11 cellular contexts compared by ENCODE assay signal in the genomic region with DNA sequence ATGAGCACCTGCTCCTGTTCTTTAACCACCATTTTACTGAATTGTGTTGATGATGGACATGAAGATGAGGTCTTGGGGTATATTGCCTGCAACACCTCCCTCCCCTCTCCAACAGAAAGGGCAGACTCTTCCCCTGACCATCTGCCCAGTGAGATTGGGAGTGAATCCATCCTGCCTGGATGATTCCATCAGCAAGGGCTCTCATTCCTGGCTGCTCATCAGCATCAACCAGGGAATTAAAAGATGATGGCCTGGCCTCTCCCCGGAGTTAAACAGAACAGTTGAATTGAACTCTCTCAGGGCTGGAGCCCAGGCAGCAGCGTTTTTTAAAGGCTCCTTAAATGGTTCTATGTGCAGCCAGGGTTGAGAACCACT. TPM values are rescaled to one million over a fixed set of nuclear protein-coding genes. Genes with fewer than 3 reads are reported as not detected.
DNase-seq lines count a peak whose midpoint lies in the region; ATAC-seq and TF ChIP-seq lines count a peak whose summit lies in the region.
"Had no signal": no experiment of that assay in that cellular context is flagged by ENCODE, and none has a peak within 500 bp of the region (broad histone marks: within the 10 kb centered on the region; RNA-seq: fewer than 3 reads in every experiment).

No MANE protein-coding gene starts in this region.

- 0 to 15% (median 11%) methylated on average over 2 of the region's 2 CpGs for WGBS in stomach, 5 donors

- H3K4me3 Mint-ChIP-seq in HFFc6 = peak overlapping the region; percentile 55
- H3K4me3 Mint-ChIP-seq: activated naive CD4-positive, alpha-beta T cell treated with anti-CD3 and anti-CD28 coated beads, Interleukin-2, amount 50 U/mL, for 24 hours had no signal

- H3K4me1 Mint-ChIP-seq in HFFc6 (ENCODE audit: low read depth) = peaks cover 51% of the 10 kb centered on the region
- H3K4me1 Mint-ChIP-seq: activated naive CD4-positive, alpha-beta T cell treated with anti-CD3 and anti-CD28 coated beads, Interleukin-2, amount 50 U/mL, for 24 hours had no signal

- H3K36me3 Mint-ChIP-seq in HFFc6 (ENCODE audit: low read depth) = no peaks in the 10 kb centered on the region
- H3K36me3 Mint-ChIP-seq: activated naive CD4-positive, alpha-beta T cell treated with anti-CD3 and anti-CD28 coated beads, Interleukin-2, amount 50 U/mL, for 24 hours had no signal

- H3K27ac Mint-ChIP-seq in HFFc6 = peak overlapping the region; percentile 82
- H3K27ac Mint-ChIP-seq: activated naive CD4-positive, alpha-beta T cell treated with anti-CD3 and anti-CD28 coated beads, Interleukin-2, amount 50 U/mL, for 24 hours had no signal

- no peaks in the 10 kb centered on the region for H3K9me3 Mint-ChIP-seq in HFFc6
- H3K9me3 Mint-ChIP-seq: activated naive CD4-positive, alpha-beta T cell treated with anti-CD3 and anti-CD28 coated beads, Interleukin-2, amount 50 U/mL, for 24 hours had no signal

- H3K36me3 ChIP-seq in breast epithelium = no peaks in the 10 kb centered on the region
- H3K36me3 ChIP-seq in lower lobe of right lung = no peaks in the 10 kb centered on the region
- no peaks in the 10 kb centered on the region for H3K36me3 ChIP-seq in stomach

- H3K4me1 ChIP-seq in breast epithelium (peaks cover 5 to 13% of the 10 kb centered on the region in 2 donors), lower lobe of right lung (peaks cover 68% of the 10 kb centered on the region), stomach (peaks cover 68 to 93% (median 79%) of the 10 kb centered on the region in 4 donors)

- DNase-seq in HFFc6 (no peak), breast epithelium (ENCODE audit: low spot score in 2 of 2) (no peak), lower lobe of right lung (no peak), stomach (no peak), retina (no peak)
- DNase-seq: NCI-H1105 treated with DMSO at 0.1 percent for 48 hours had no signal

- intact Hi-C loops in breast epithelium (cut with DNase I; ENCODE audit: low total_unique reads) = no loop called here
- intact Hi-C loops in lower lobe of right lung (cut with DNase I) = no loop called here
- intact Hi-C loops in stomach (cut with DNase I; ENCODE audit: low total_unique reads) = no loop called here

- peak overlapping the region; percentile 62 to 84 for H3K27ac ChIP-seq in breast epithelium
- H3K27ac ChIP-seq in lower lobe of right lung = peak overlapping the region; percentile 72
- peak overlapping the region; percentile 76 to 94 (median 88) for H3K27ac ChIP-seq in stomach

- H3K27me3 ChIP-seq in breast epithelium (no peaks in the 10 kb centered on the region), lower lobe of right lung (ENCODE audit: low read depth) (no peaks in the 10 kb centered on the region), stomach (no peaks in the 10 kb centered on the region)

- TF ChIP-seq CTCF in HFFc6 (IDR thresholded peaks at IDR 0.05) (no peak), breast epithelium (IDR thresholded peaks at IDR 0.05) (no peak), lower lobe of right lung (IDR thresholded peaks at IDR 0.05) (no peak), stomach (IDR thresholded peaks at IDR 0.05) (no peak)

- TF ChIP-seq POLR2A in breast epithelium (IDR thresholded peaks at IDR 0.05) (no peak), stomach (IDR thresholded peaks at IDR 0.05) (no peak), GM18505 (IDR thresholded peaks at IDR 0.05; ENCODE audit: borderline replicate concordance, extremely low read depth, insufficient read depth, insufficient read length) (no peak)

- no peak for TF ChIP-seq EP300 in stomach (IDR thresholded peaks at IDR 0.05)

- ATAC-seq in lower lobe of right lung (no peak), GM21390 (IDR thresholded peaks at IDR 0.05; ENCODE audit: unreplicated experiment) (no peak), GM18505 (IDR thresholded peaks at IDR 0.05; ENCODE audit: unreplicated experiment) (no peak), GM18498 (IDR thresholded peaks at IDR 0.05; ENCODE audit: unreplicated experiment) (no peak)

- H3K9me3 ChIP-seq in breast epithelium = no peaks in the 10 kb centered on the region
- H3K9me3 ChIP-seq in lower lobe of right lung = no peaks in the 10 kb centered on the region
- no peaks in the 10 kb centered on the region for H3K9me3 ChIP-seq in stomach

- H3K4me3 ChIP-seq in breast epithelium (no peak overlapping the region), lower lobe of right lung (no peak overlapping the region), stomach (no peak overlapping the region)

- peaks cover 3% of the 10 kb centered on the region for H3K27me3 Mint-ChIP-seq in HFFc6 (ENCODE audit: insufficient read depth)

RNA-seq across cellular contexts. Expression of a gene that starts 14.5 kb away (rescaled TPM):
- total RNA-seq in HFFc6 (2021; fragmentation: NEBNext Ultra II Directional; extraction: Animal tissue kit (Norgen Biotek cat#: 25700)) = 10 to 100 TPM; 34.3 to 42.8 (median 38.3) TPM
- total RNA-seq in breast epithelium (10 to 100 TPM; 37.7 to 63.2 (median 40.6) TPM), lower lobe of right lung (30.2 TPM), stomach (10 to 100 TPM in 2 of 5 donors, 1 to 10 TPM in 3; 1.7 to 40.2 (median 5.3) TPM)
- 100 to 1,000 TPM in 1 of 3 donors, 10 to 100 TPM in 2; 61.2 to 111 (median 66.4) TPM for polyA plus RNA-seq in stomach

RNA-seq across cellular contexts. Expression of a gene that starts 57.3 kb away (rescaled TPM):
- under 1 TPM in 5 of 6 experiments, not detected in 1; 0.09 to 0.60 (median 0.30) TPM for total RNA-seq in HFFc6 (2021; fragmentation: NEBNext Ultra II Directional; extraction: Animal tissue kit (Norgen Biotek cat#: 25700))
- total RNA-seq in breast epithelium = not detected
- 2.6 TPM for total RNA-seq in lower lobe of right lung
- total RNA-seq in stomach = under 1 TPM in 1 of 5 donors, not detected in 4; 0.18 TPM
- under 1 TPM; 0.28 to 0.92 (median 0.56) TPM for polyA plus RNA-seq in stomach
- total RNA-seq: myocyte had no signal
